In the genomic region with DNA sequence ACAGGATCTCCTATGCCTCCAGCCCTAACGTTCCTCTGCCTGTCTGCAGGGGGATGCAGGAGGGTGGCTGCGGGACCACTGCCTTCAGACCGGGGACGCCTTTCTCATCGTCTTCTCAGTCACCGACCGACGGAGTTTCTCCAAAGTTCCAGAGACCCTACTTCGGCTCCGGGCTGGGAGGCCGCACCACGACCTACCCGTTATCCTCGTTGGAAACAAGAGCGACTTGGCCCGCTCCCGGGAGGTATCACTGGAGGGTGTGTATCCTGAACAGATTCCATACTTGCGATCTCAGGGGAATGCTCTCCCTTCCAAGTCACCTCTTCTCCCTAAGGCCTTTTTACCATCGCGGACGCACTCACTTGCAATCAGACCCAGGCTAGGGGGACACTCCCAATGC, we compare ENCODE assay signal across 10 cellular contexts. TPM values are rescaled to one million over a fixed set of nuclear protein-coding genes. Genes with fewer than 3 reads are reported as not detected.
A peak's percentile ranks its signal among the peaks of the same experiment; 100 is the strongest.
DNase-seq lines count a peak whose midpoint lies in the region; ATAC-seq, FAIRE-seq and TF ChIP-seq lines count a peak whose summit lies in the region.
"Had no signal": no experiment of that assay in that cellular context is flagged by ENCODE, and none has a peak within 500 bp of the region (broad histone marks: within the 10 kb centered on the region; RNA-seq: fewer than 3 reads in every experiment).

No MANE protein-coding gene starts in this region.

- no peak for TF ChIP-seq CTCF in CD8-positive, alpha-beta T cell (IDR thresholded peaks at IDR 0.05)
- TF ChIP-seq CTCF in NB4 (IDR thresholded peaks at IDR 0.05; ENCODE audit: low read depth, low read length) (no peak), H1 (IDR thresholded peaks at IDR 0.05; ENCODE audit: control extremely low read depth in 1 of 3, insufficient read depth in 1 of 3, low read depth in 1 of 3, low read length in 3 of 3) (no peak), neutrophil (IDR thresholded peaks at IDR 0.05) (no peak), lower leg skin (IDR thresholded peaks at IDR 0.05) (no peak)

- H3K9ac ChIP-seq in H1 (replicated peaks in 1 of 4; ENCODE audit: extremely low read depth in 1 of 4, low read depth in 3 of 4, low read length in 3 of 4), result peak overlapping the region in 1 of 4 experiments; percentile 46; a peak in 1 of 7 replicates

- no peak overlapping the region for H3K56ac ChIP-seq in H1 (replicated peaks; ENCODE audit: insufficient read length, low read depth, low read length)

- H3K23me2 ChIP-seq in H1 (ENCODE audit: low read depth, low read length), result peaks cover 14% of the 10 kb centered on the region

- no peak overlapping the region for H2BK20ac ChIP-seq in H1 (ENCODE audit: low read length)

- POLR2A ChIA-PET in CD8-positive, alpha-beta T cell (lab: Charles Lee), result interaction anchor here (0.6 to 4.2 kb wide), 6 partner anchors 14 to 209 kb away, joined by 3 to 28 read pairs (median 3); a partner anchor contains a TSS
- POLR2A ChIA-PET in H1 (lab: Charles Lee; ENCODE audit: partially characterized antibody), result interaction anchor here (0.6 to 7.2 kb wide), 11 partner anchors 8 to 172 kb away, joined by 3 to 54 read pairs (median 4); a partner anchor contains a TSS

- peak overlapping the region; percentile 86 for H3K4me2 ChIP-seq in H1 (ENCODE audit: insufficient read depth in 1 of 2, low read depth in 2 of 2, low read length in 2 of 2)

- CTCF ChIA-PET in CD8-positive, alpha-beta T cell (lab: Charles Lee), result interaction anchor here (0.8 to 6.8 kb wide), 8 partner anchors 8 to 183 kb away, joined by 3 to 91 read pairs (median 4); a partner anchor contains a TSS
- CTCF ChIA-PET in H1 (lab: Charles Lee; ENCODE audit: partially characterized antibody), result interaction anchor here (0.8 to 56.0 kb wide), 8 partner anchors 14 to 183 kb away, joined by 3 to 1562 read pairs (median 18); a partner anchor contains a TSS

- no peaks in the 10 kb centered on the region for H3K79me2 ChIP-seq in H1 (ENCODE audit: control insufficient read depth in 1 of 2, insufficient read depth in 2 of 2, low read length in 2 of 2)

- H3K4me3 ChIP-seq in CD8-positive, alpha-beta T cell (ENCODE audit: low read depth, low read length), result no peak overlapping the region
- H3K4me3 ChIP-seq in NB4 (ENCODE audit: low read depth, low read length), result peak overlapping the region; percentile 85
- H3K4me3 ChIP-seq in H1 (ENCODE audit: extremely low read depth in 1 of 4, insufficient read depth in 2 of 4, low read depth in 3 of 4, low read length in 4 of 4), result peak overlapping the region; percentile 48 to 83 (median 55); a peak in 6 of 8 replicates
- peak overlapping the region; percentile 43 to 71 for H3K4me3 ChIP-seq in neutrophil (ENCODE audit: low read depth in 1 of 2, low read length in 1 of 2)
- H3K4me3 ChIP-seq in lower leg skin (ENCODE audit: low read depth, poor library complexity, severe bottlenecking), result no peak overlapping the region

- TF ChIP-seq POLR2A in NB4 (IDR thresholded peaks at IDR 0.05; ENCODE audit: extremely low read depth, insufficient read length) (no peak), H1 (IDR thresholded peaks at IDR 0.05; ENCODE audit: control extremely low read depth in 1 of 2, low read depth in 2 of 2, low read length in 2 of 2) (no peak), lower leg skin (IDR thresholded peaks at IDR 0.05) (no peak)

- H3K4ac ChIP-seq in H1 (replicated peaks; ENCODE audit: insufficient read length, low read depth, low read length), result no peak overlapping the region

- H2AK5ac ChIP-seq in H1 (ENCODE audit: low read depth, low read length), result peak overlapping the region; percentile 69; the same call in 1 of the 2 replicates

- H3K27me3 Mint-ChIP-seq in CD8-positive, alpha-beta T cell (ENCODE audit: low read depth), result no peaks in the 10 kb centered on the region

- 82% methylated on average over 21 of the region's 21 CpGs; no CpG with 5 or more reads in 1 of the 2 experiments for WGBS in H1 (ENCODE audit: extremely low coverage in 1 of 2, insufficient coverage in 1 of 2, insufficient read length in 1 of 2, insufficient replicate concordance in 2 of 2, low coverage in 1 of 2, low lambda C conversion rate in 2 of 2, missing lambda C conversion rate in 1 of 2), 2 experiments
- 81 to 84% methylated on average over 21 of the region's 21 CpGs for WGBS in lower leg skin, 2 donors

- no peak overlapping the region; the same call in 1 of the 2 replicates for H3K18ac ChIP-seq in H1 (ENCODE audit: extremely low read depth, low read length)

- H2BK15ac ChIP-seq in H1 (ENCODE audit: low read length), result peak overlapping the region; percentile 97; the same call in 1 of the 2 replicates

- H3K14ac ChIP-seq in H1 (ENCODE audit: insufficient read length), result no peak overlapping the region

- H3K27me3 ChIP-seq in CD8-positive, alpha-beta T cell (ENCODE audit: insufficient read depth, low read length), result no peaks in the 10 kb centered on the region
- H3K27me3 ChIP-seq in H1 (replicated peaks in 1 of 4; ENCODE audit: control insufficient read depth in 3 of 4, extremely low read depth in 1 of 4, insufficient read depth in 3 of 4, low read length in 3 of 4) (peaks cover 0 to 17% (median 11%) of the 10 kb centered on the region in 4 experiments; a peak in 6 of 7 replicates), neutrophil (peaks cover 39% of the 10 kb centered on the region)
- H3K27me3 ChIP-seq: dorsolateral prefrontal cortex had no signal

- peak overlapping the region; percentile 21; the same call in 1 of the 2 replicates for H2BK12ac ChIP-seq in H1 (ENCODE audit: low read depth, low read length)

- TF ChIP-seq EP300 in H1 (IDR thresholded peaks at IDR 0.05; ENCODE audit: borderline replicate concordance in 1 of 2, low read depth in 2 of 2, low read length in 2 of 2), result no peak

- H3K9me3 Mint-ChIP-seq in CD8-positive, alpha-beta T cell, result no peaks in the 10 kb centered on the region

- H3K23ac ChIP-seq in H1 (ENCODE audit: insufficient read length), result no peak overlapping the region

- no peak overlapping the region for H4K91ac ChIP-seq in H1 (replicated peaks; ENCODE audit: insufficient read length, low read length)

- H3K79me1 ChIP-seq in H1 (ENCODE audit: low read depth, low read length), result peaks cover 3% of the 10 kb centered on the region; the same call in 1 of the 2 replicates

- no peak overlapping the region; the same call in 1 of the 2 replicates for H2BK5ac ChIP-seq in H1 (ENCODE audit: low read depth, low read length)

- H3K27ac Mint-ChIP-seq in CD8-positive, alpha-beta T cell, result peak overlapping the region; percentile 74

- no peaks in the 10 kb centered on the region for H3K36me3 Mint-ChIP-seq in CD8-positive, alpha-beta T cell

- H2BK120ac ChIP-seq in H1 (replicated peaks; ENCODE audit: low read depth, low read length), result no peak overlapping the region

- H4K8ac ChIP-seq in H1 (ENCODE audit: extremely low read depth, insufficient read depth, low read length), result no peak overlapping the region

- H3K27ac ChIP-seq in CD8-positive, alpha-beta T cell (ENCODE audit: low read depth, low read length), result no peak overlapping the region
- H3K27ac ChIP-seq in H1 (ENCODE audit: low read depth, low read length) (no peak overlapping the region), neutrophil (no peak overlapping the region)
- H3K27ac ChIP-seq: dorsolateral prefrontal cortex had no signal

- H4K5ac ChIP-seq in H1 (ENCODE audit: insufficient read length, low read depth, low read length), result peak overlapping the region; percentile 5

- no peaks in the 10 kb centered on the region for H4K20me1 ChIP-seq in H1 (replicated peaks in 1 of 2; ENCODE audit: control insufficient read depth in 1 of 2, insufficient read depth in 2 of 2, low read length in 2 of 2)

- FAIRE-seq in H1 (lab: Jason Lieb, UNC), result no peak

- H2AFZ ChIP-seq in H1 (ENCODE audit: low read length), result no peak overlapping the region

- no peaks in the 10 kb centered on the region for H3K9me3 ChIP-seq in CD8-positive, alpha-beta T cell (ENCODE audit: low read length)
- H3K9me3 ChIP-seq in H1 (ENCODE audit: insufficient read depth in 2 of 2, low read depth in 1 of 2, low read length in 1 of 2), result no peaks in the 10 kb centered on the region
- H3K9me3 ChIP-seq in neutrophil, result no peaks in the 10 kb centered on the region

- H3K4me3 Mint-ChIP-seq in CD8-positive, alpha-beta T cell, result peak overlapping the region; percentile 76

- intact Hi-C loops in CD8-positive, alpha-beta T cell (cut with DNase I, micrococcal nuclease), result loop anchor here (1.0 to 5.0 kb wide), 2 partner anchors 14 to 59 kb away; a partner anchor contains a TSS
- intact Hi-C loops in lower leg skin (cut with DNase I; ENCODE audit: low total_unique reads), result no loop called here

- no peak for ATAC-seq in CD8-positive, alpha-beta T cell
- no peak for ATAC-seq in HG03457 (IDR thresholded peaks at IDR 0.05; ENCODE audit: unreplicated experiment)

- peaks cover 56% of the 10 kb centered on the region for H3K4me1 Mint-ChIP-seq in CD8-positive, alpha-beta T cell (ENCODE audit: low read depth)

- TF ChIP-seq RAD21 in H1 (IDR thresholded peaks at IDR 0.05 in 1 of 2, conservative IDR thresholded peaks at IDR 0.05 in 1 of 2; ENCODE audit: low read depth in 2 of 2, low read length in 2 of 2), result no peak

- H3K36me3 ChIP-seq in CD8-positive, alpha-beta T cell (ENCODE audit: insufficient read depth, low read length), result no peaks in the 10 kb centered on the region
- H3K36me3 ChIP-seq in H1 (ENCODE audit: control insufficient read depth in 2 of 4, insufficient read depth in 4 of 4, low read length in 3 of 4) (no peaks in the 10 kb centered on the region), neutrophil (peaks cover 37% of the 10 kb centered on the region)

- H3K4me1 ChIP-seq in CD8-positive, alpha-beta T cell (ENCODE audit: insufficient read depth, low read length), result peaks cover 45% of the 10 kb centered on the region
- H3K4me1 ChIP-seq in H1 (replicated peaks in 1 of 4; ENCODE audit: control insufficient read depth in 3 of 4, insufficient read depth in 4 of 4, low read length in 3 of 4), result peaks cover 7 to 21% (median 12%) of the 10 kb centered on the region in 4 experiments
- peaks cover 16 to 24% of the 10 kb centered on the region in 2 experiments for H3K4me1 ChIP-seq in neutrophil (ENCODE audit: control insufficient read depth in 1 of 2, insufficient read depth in 1 of 2, low read depth in 1 of 2, low read length in 1 of 2)

- DNase-seq in CD8-positive, alpha-beta T cell, result no peak
- no peak for DNase-seq in NB4 (ENCODE audit: low read depth)
- DNase-seq in H1 (ENCODE audit: low read depth in 1 of 2, low spot score in 2 of 2), result no peak
- no peak for DNase-seq in NCI-H1930 (lab: John Stamatoyannopoulos, UW)
- DNase-seq in DMS114 treated with DMSO at 0.1 percent for 48 hours (lab: John Stamatoyannopoulos, UW; ENCODE audit: unreplicated experiment), result no peak
- no peak for DNase-seq in lower leg skin (ENCODE audit: low spot score in 2 of 2)
- DNase-seq: GF-D8 had no signal

RNA-seq across cellular contexts. Expression of a gene that starts 3.0 kb away (rescaled TPM):
- 1 to 10 TPM; 4.1 to 5.4 TPM for total RNA-seq in CD8-positive, alpha-beta T cell
- 1.1 and 1.3 TPM in 2 replicates for total RNA-seq in H1 (2021; fragmentation: NEBNext Ultra II Directional; extraction: Animal tissue kit (Norgen Biotek cat#: 25700))
- 0.78 and 1.00 TPM in 2 replicates for polyA plus RNA-seq in H1 (2011; rRNA removed)
- polyA plus RNA-seq in H1 (2011; cell fraction: cytosol; rRNA removed), result 1.4 TPM
- polyA plus RNA-seq in H1 (2011; cell fraction: nucleus; rRNA removed), result 2.2 TPM
- polyA plus RNA-seq in H1 (2012, experiment 1 of 2), result 0.96 to 1.6 TPM (median 1.2 TPM) in 4 replicates
- polyA plus RNA-seq in H1 (2012, experiment 2 of 2), result 1.3 TPM
- polyA plus RNA-seq in H1 (2013, experiment 1 of 2), result 1.5 TPM
- polyA plus RNA-seq in H1 (2013, experiment 2 of 2), result 1.4 TPM
- polyA minus RNA-seq in H1 (2011; rRNA and poly(A)+ RNA removed), result 0.34 and 0.73 TPM in 2 replicates
- not detected for polyA minus RNA-seq in H1 (2011; cell fraction: cytosol; rRNA and poly(A)+ RNA removed)
- 1.8 TPM for polyA minus RNA-seq in H1 (2011; cell fraction: nucleus; rRNA and poly(A)+ RNA removed)
- total RNA-seq in lower leg skin, result 1 to 10 TPM in 2 of 4 donors, under 1 TPM in 2; 0.52 to 2.5 (median 1.5) TPM

RNA-seq across cellular contexts. Expression of a gene that starts 14.4 kb away (rescaled TPM):
- total RNA-seq in CD8-positive, alpha-beta T cell, result 10 to 100 TPM; 37.1 to 39.2 TPM
- total RNA-seq in H1 (2021; fragmentation: NEBNext Ultra II Directional; extraction: Animal tissue kit (Norgen Biotek cat#: 25700)), result 15.6 and 15.7 TPM in 2 replicates
- 12.4 and 22.8 TPM in 2 replicates for polyA plus RNA-seq in H1 (2011; rRNA removed)
- 10.6 TPM for polyA plus RNA-seq in H1 (2011; cell fraction: cytosol; rRNA removed)
- 21.0 TPM for polyA plus RNA-seq in H1 (2011; cell fraction: nucleus; rRNA removed)
- 10.6 to 17.3 TPM (median 14.7 TPM) in 4 replicates for polyA plus RNA-seq in H1 (2012, experiment 1 of 2)
- 13.0 TPM for polyA plus RNA-seq in H1 (2012, experiment 2 of 2)
- polyA plus RNA-seq in H1 (2013, experiment 1 of 2), result 15.4 TPM
- polyA plus RNA-seq in H1 (2013, experiment 2 of 2), result 15.6 TPM
- polyA minus RNA-seq in H1 (2011; rRNA and poly(A)+ RNA removed), result 21.1 and 22.8 TPM in 2 replicates
- polyA minus RNA-seq in H1 (2011; cell fraction: cytosol; rRNA and poly(A)+ RNA removed), result 13.1 TPM
- 11.9 TPM for polyA minus RNA-seq in H1 (2011; cell fraction: nucleus; rRNA and poly(A)+ RNA removed)
- 100 to 1,000 TPM; 148 to 209 (median 167) TPM for total RNA-seq in lower leg skin

RNA-seq across cellular contexts. Expression of a gene that starts 33.0 kb away (rescaled TPM):
- total RNA-seq in CD8-positive, alpha-beta T cell, result 100 to 1,000 TPM; 135 to 141 TPM
- 43.1 and 43.3 TPM in 2 replicates for total RNA-seq in H1 (2021; fragmentation: NEBNext Ultra II Directional; extraction: Animal tissue kit (Norgen Biotek cat#: 25700))
- polyA plus RNA-seq in H1 (2011; rRNA removed), result 41.2 and 68.9 TPM in 2 replicates
- polyA plus RNA-seq in H1 (2011; cell fraction: cytosol; rRNA removed), result 53.5 TPM
- polyA plus RNA-seq in H1 (2011; cell fraction: nucleus; rRNA removed), result 49.5 TPM
- polyA plus RNA-seq in H1 (2012, experiment 1 of 2), result 32.4 to 44.1 TPM (median 38.9 TPM) in 4 replicates
- 17.9 TPM for polyA plus RNA-seq in H1 (2012, experiment 2 of 2)
- 33.8 TPM for polyA plus RNA-seq in H1 (2013, experiment 1 of 2)
- 33.5 TPM for polyA plus RNA-seq in H1 (2013, experiment 2 of 2)
- 47.4 and 52.2 TPM in 2 replicates for polyA minus RNA-seq in H1 (2011; rRNA and poly(A)+ RNA removed)
- polyA minus RNA-seq in H1 (2011; cell fraction: cytosol; rRNA and poly(A)+ RNA removed), result 29.7 TPM
- 40.3 TPM for polyA minus RNA-seq in H1 (2011; cell fraction: nucleus; rRNA and poly(A)+ RNA removed)
- 100 to 1,000 TPM in 2 of 4 donors, 10 to 100 TPM in 2; 71.2 to 202 (median 105) TPM for total RNA-seq in lower leg skin

RNA-seq across cellular contexts. Expression of a gene that starts 43.2 kb away (rescaled TPM):
- total RNA-seq in CD8-positive, alpha-beta T cell, result 10 to 100 TPM; 14.3 to 15.2 TPM
- total RNA-seq in H1 (2021; fragmentation: NEBNext Ultra II Directional; extraction: Animal tissue kit (Norgen Biotek cat#: 25700)), result 159 and 171 TPM in 2 replicates
- polyA plus RNA-seq in H1 (2011; rRNA removed), result 329 and 402 TPM in 2 replicates
- polyA plus RNA-seq in H1 (2011; cell fraction: cytosol; rRNA removed), result 274 TPM
- polyA plus RNA-seq in H1 (2011; cell fraction: nucleus; rRNA removed), result 275 TPM
- 145 to 187 TPM (median 170 TPM) in 4 replicates for polyA plus RNA-seq in H1 (2012, experiment 1 of 2)
- polyA plus RNA-seq in H1 (2012, experiment 2 of 2), result 336 TPM
- 113 TPM for polyA plus RNA-seq in H1 (2013, experiment 1 of 2)
- polyA plus RNA-seq in H1 (2013, experiment 2 of 2), result 99.5 TPM
- 439 and 469 TPM in 2 replicates for polyA minus RNA-seq in H1 (2011; rRNA and poly(A)+ RNA removed)
- 207 TPM for polyA minus RNA-seq in H1 (2011; cell fraction: cytosol; rRNA and poly(A)+ RNA removed)
- polyA minus RNA-seq in H1 (2011; cell fraction: nucleus; rRNA and poly(A)+ RNA removed), result 156 TPM
- 10 to 100 TPM; 42.9 to 53.2 (median 48.3) TPM for total RNA-seq in lower leg skin

RNA-seq across cellular contexts. Expression of a gene that starts 49.6 kb away (rescaled TPM):
- total RNA-seq in CD8-positive, alpha-beta T cell, result 1 to 10 TPM; 1.4 TPM
- 83.1 and 86.8 TPM in 2 replicates for total RNA-seq in H1 (2021; fragmentation: NEBNext Ultra II Directional; extraction: Animal tissue kit (Norgen Biotek cat#: 25700))
- polyA plus RNA-seq in H1 (2011; rRNA removed), result 58.2 and 81.6 TPM in 2 replicates
- polyA plus RNA-seq in H1 (2011; cell fraction: cytosol; rRNA removed), result 61.6 TPM
- 147 TPM for polyA plus RNA-seq in H1 (2011; cell fraction: nucleus; rRNA removed)
- polyA plus RNA-seq in H1 (2012, experiment 1 of 2), result 54.3 to 67.5 TPM (median 63.3 TPM) in 4 replicates
- polyA plus RNA-seq in H1 (2012, experiment 2 of 2), result 60.0 TPM
- polyA plus RNA-seq in H1 (2013, experiment 1 of 2), result 277 TPM
- polyA plus RNA-seq in H1 (2013, experiment 2 of 2), result 290 TPM
- polyA minus RNA-seq in H1 (2011; rRNA and poly(A)+ RNA removed), result 46.1 and 61.0 TPM in 2 replicates
- 28.2 TPM for polyA minus RNA-seq in H1 (2011; cell fraction: cytosol; rRNA and poly(A)+ RNA removed)
- polyA minus RNA-seq in H1 (2011; cell fraction: nucleus; rRNA and poly(A)+ RNA removed), result 24.5 TPM
- 100 to 1,000 TPM; 135 to 190 (median 151) TPM for total RNA-seq in lower leg skin

Comparison
In these comparisons a context has a peak if more than half of its experiments do, and no peak if none do; other contexts are left out.
1. H3K4me3 ChIP-seq: peak in NB4 (single experiment), H1 (4 of 4) and neutrophil (2 of 2); none in CD8-positive, alpha-beta T cell (single experiment) and lower leg skin (single experiment).